ENCODE assay signal across 20 cellular contexts in the genomic region with DNA sequence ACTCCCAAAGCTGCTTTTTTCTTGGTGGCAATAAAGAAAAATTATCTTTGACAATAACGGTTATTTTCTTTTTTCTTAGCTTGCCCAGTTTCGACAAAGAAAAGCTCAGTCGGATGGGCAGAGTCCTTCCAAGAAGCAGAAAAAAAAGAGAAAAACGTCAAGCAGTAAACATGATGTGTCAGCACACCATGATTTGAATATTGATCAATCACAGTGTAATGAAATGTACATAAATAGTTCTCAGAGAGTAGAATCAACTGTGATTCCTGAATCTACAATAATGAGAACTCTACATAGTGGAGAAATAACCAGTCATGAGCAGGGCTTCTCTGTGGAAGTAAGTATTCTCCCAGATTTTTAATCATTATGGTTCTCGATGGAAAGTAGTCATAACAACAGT.
"Had no signal": no experiment of that assay in that cellular context is flagged by ENCODE, and none has a peak within 500 bp of the region (broad histone marks: within the 10 kb centered on the region; RNA-seq: fewer than 3 reads in every experiment).

No MANE protein-coding gene starts in this region.

- FAIRE-seq: HepG2, RCC 7860 had no signal

- H3K9me3 ChIP-seq: SK-N-SH had no signal

- DNase-seq: KBM-7, MV-4-11, NCI-H1048, NCI-H1105, NCI-H1417 treated with DMSO at 0.1 percent for 48 hours, NCI-H146, NCI-H1694 treated with DMSO at 0.1 percent for 48 hours, NCI-H1930, NCI-H2081, NCI-H2107, NCI-H2227 treated with DMSO at 0.1 percent for 48 hours, NCI-H524, NCI-H69, NCI-H774, RPMI8226, SHP77, SK-N-SH, SW 1271 had no signal

- ATAC-seq: HepG2 had no signal

- H3K9ac ChIP-seq: SK-N-SH had no signal

- H3K4me2 ChIP-seq: SK-N-SH had no signal
